In the genomic region with DNA sequence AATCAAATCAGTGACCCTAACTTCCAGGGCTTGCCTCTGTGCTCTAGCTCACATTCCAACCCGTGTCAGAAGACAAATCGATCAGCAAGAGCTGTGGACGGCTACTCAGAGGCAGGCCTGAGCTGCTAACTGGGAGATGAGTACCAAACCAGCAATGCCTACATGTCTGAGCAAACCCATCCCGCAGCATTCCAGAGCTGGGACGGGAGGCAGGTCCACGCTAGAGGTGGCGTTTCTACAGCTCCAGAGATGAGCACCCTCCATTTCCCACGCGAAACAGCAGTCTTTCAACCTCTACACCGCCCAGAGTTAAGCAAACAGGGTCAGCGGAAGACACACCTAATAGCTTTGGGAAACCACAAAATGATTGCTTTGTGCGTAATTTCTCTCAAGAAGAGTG, we compare ENCODE assay signal across 15 cellular contexts. TPM values are rescaled to one million over a fixed set of nuclear protein-coding genes. Genes with fewer than 3 reads are reported as not detected.
DNase-seq lines count a peak whose midpoint lies in the region; TF ChIP-seq lines count a peak whose summit lies in the region.
"Had no signal": no experiment of that assay in that cellular context is flagged by ENCODE, and none has a peak within 500 bp of the region (broad histone marks: within the 10 kb centered on the region; RNA-seq: fewer than 3 reads in every experiment).

No MANE protein-coding gene starts in this region.

- H3K9me2 ChIP-seq in hepatocyte (replicated peaks; ENCODE audit: insufficient read depth): no peaks in the 10 kb centered on the region

- H3K4me1 Mint-ChIP-seq in progenitor cell of endocrine pancreas (ENCODE audit: low read depth): peaks cover 31% of the 10 kb centered on the region

- peaks cover 97% of the 10 kb centered on the region for H3K79me2 ChIP-seq in hepatocyte
- peaks cover 58% of the 10 kb centered on the region for H3K79me2 ChIP-seq in osteoblast (ENCODE audit: insufficient read depth, low read length)

- H3K4me3 ChIP-seq in HEK293 (ENCODE audit: low read depth, low read length) (no peak overlapping the region), SK-N-MC (no peak overlapping the region), hepatocyte (no peak overlapping the region), osteoblast (ENCODE audit: insufficient read depth, low read length) (no peak overlapping the region)

- H4K20me1 ChIP-seq in hepatocyte (ENCODE audit: insufficient read depth, poor library complexity, severe bottlenecking) (peaks cover 26% of the 10 kb centered on the region), osteoblast (ENCODE audit: insufficient read depth, low read length) (peaks cover 53% of the 10 kb centered on the region)

- H3K27me3 ChIP-seq in hepatocyte (no peaks in the 10 kb centered on the region), osteoblast (ENCODE audit: insufficient read depth, low read length) (no peaks in the 10 kb centered on the region)

- H3K9me3 Mint-ChIP-seq in progenitor cell of endocrine pancreas (ENCODE audit: low read depth): no peaks in the 10 kb centered on the region
- H3K9me3 Mint-ChIP-seq: dendritic cell treated with granulocyte-macrophage colony-stimulating factor and Interleukin-4, amounts not matched to agents 40 ng/mL and 50 ng/mL, for 4 days; naive thymus-derived CD4-positive, alpha-beta T cell had no signal

- peak overlapping the region; percentile 98 for H3K27ac Mint-ChIP-seq in progenitor cell of endocrine pancreas
- H3K27ac Mint-ChIP-seq: dendritic cell treated with granulocyte-macrophage colony-stimulating factor and Interleukin-4, amounts not matched to agents 40 ng/mL and 50 ng/mL, for 4 days; naive thymus-derived CD4-positive, alpha-beta T cell had no signal

- H3K4me2 ChIP-seq in hepatocyte (no peak overlapping the region), osteoblast (ENCODE audit: insufficient read depth, low read length) (no peak overlapping the region)

- H3K27ac ChIP-seq in HEK293 (ENCODE audit: extremely low read depth, low read depth, low read length) (no peak overlapping the region), SK-N-MC (peak overlapping the region; percentile 19; the same call in 1 of the 2 replicates), hepatocyte (peak overlapping the region; percentile 73), osteoblast (ENCODE audit: low read depth, low read length) (no peak overlapping the region)

- CTCF ChIA-PET in HEK293 (lab: Yijun Ruan, JAX): interaction anchor here (1.7 to 1.9 kb wide), 2 partner anchors 94 to 177 kb away, joined by 5 to 6 read pairs; no protein-coding TSS in a partner anchor

- 59% methylated on average over 12 of the region's 12 CpGs for WGBS in hepatocyte (ENCODE audit: low lambda C conversion rate, missing lambda C conversion rate)

- H2AFZ ChIP-seq in hepatocyte (no peak overlapping the region), osteoblast (ENCODE audit: low read length) (no peak overlapping the region)

- POLR2A ChIA-PET in HEK293 (lab: Yijun Ruan, JAX): interaction anchor here (0.6 to 1.6 kb wide), 7 partner anchors 16 to 708 kb away, joined by 3 to 9 read pairs (median 6); no protein-coding TSS in a partner anchor

- no peak overlapping the region for H3K9ac ChIP-seq in SK-N-MC (ENCODE audit: insufficient read length)

- H3K36me3 ChIP-seq in HEK293 (ENCODE audit: control insufficient read depth in 2 of 2, insufficient read depth in 1 of 2, low read length in 2 of 2): no peaks in the 10 kb centered on the region; a peak in 1 of 3 replicates
- no peaks in the 10 kb centered on the region for H3K36me3 ChIP-seq in SK-N-MC (ENCODE audit: insufficient read depth, low read length)
- H3K36me3 ChIP-seq in hepatocyte (replicated peaks; ENCODE audit: insufficient read depth, low read depth): no peaks in the 10 kb centered on the region
- peaks cover 6% of the 10 kb centered on the region for H3K36me3 ChIP-seq in osteoblast (ENCODE audit: insufficient read depth, low read length)

- H3K4me1 ChIP-seq in HEK293 (ENCODE audit: control insufficient read depth, insufficient read depth, low read length) (peaks cover 27% of the 10 kb centered on the region), hepatocyte (ENCODE audit: insufficient read depth) (peaks cover 51% of the 10 kb centered on the region), osteoblast (ENCODE audit: insufficient read depth, low read length) (peaks cover 22% of the 10 kb centered on the region)

- no peak for DNase-seq in SK-N-MC (ENCODE audit: low read depth, low spot score)
- no peak for DNase-seq in hepatocyte (ENCODE audit: low spot score)
- DNase-seq in progenitor cell of endocrine pancreas (ENCODE audit: low spot score, unreplicated experiment): no peak
- DNase-seq in NCI-H1105 treated with DMSO at 0.1 percent for 48 hours (lab: John Stamatoyannopoulos, UW): no peak
- no peak for DNase-seq in DMS53 (lab: John Stamatoyannopoulos, UW)
- no peak for DNase-seq in HuH-7.5 (ENCODE audit: low spot score)
- no peak for DNase-seq in osteoblast (ENCODE audit: insufficient read length, low spot score, missing footprints)
- DNase-seq: activated CD4-positive, CD25-positive, alpha-beta regulatory T cell; hypothalamus; naive thymus-derived CD4-positive, alpha-beta T cell; NCI-H1694 treated with DMSO at 0.1 percent for 48 hours; NCI-H524 treated with DMSO at 0.1 percent for 48 hours; stimulated activated CD4-positive, alpha-beta T cell treated with anti-CD3 and anti-CD28 coated beads, Interleukin-2, amount 100 ng/mL, for 24 hours had no signal

- H3K9me3 ChIP-seq in HEK293 (ENCODE audit: control insufficient read depth, insufficient read depth, low read depth, low read length) (no peaks in the 10 kb centered on the region), SK-N-MC (ENCODE audit: low read depth, low read length) (no peaks in the 10 kb centered on the region), hepatocyte (ENCODE audit: low read depth) (no peaks in the 10 kb centered on the region), osteoblast (ENCODE audit: low read depth, low read length) (no peaks in the 10 kb centered on the region)

- peaks cover 7% of the 10 kb centered on the region for H3K27me3 Mint-ChIP-seq in progenitor cell of endocrine pancreas

- TF ChIP-seq CTCF in HEK293 (tag by site-specific recombination; IDR thresholded peaks at IDR 0.05) (no peak), hepatocyte (IDR thresholded peaks at IDR 0.05; ENCODE audit: poor library complexity) (no peak), progenitor cell of endocrine pancreas (IDR thresholded peaks at IDR 0.05; ENCODE audit: unreplicated experiment) (no peak), osteoblast (IDR thresholded peaks at IDR 0.05; ENCODE audit: extremely low read depth, low read depth, low read length) (no peak)

- H3K4me3 Mint-ChIP-seq in progenitor cell of endocrine pancreas (ENCODE audit: low read depth): no peak overlapping the region
- H3K4me3 Mint-ChIP-seq: dendritic cell treated with granulocyte-macrophage colony-stimulating factor and Interleukin-4, amounts not matched to agents 40 ng/mL and 50 ng/mL, for 4 days; naive thymus-derived CD4-positive, alpha-beta T cell had no signal

- H3K36me3 Mint-ChIP-seq in progenitor cell of endocrine pancreas (ENCODE audit: insufficient read depth): peaks cover 2% of the 10 kb centered on the region
- H3K36me3 Mint-ChIP-seq: naive thymus-derived CD4-positive, alpha-beta T cell had no signal

TF ChIP-seq in HEK293, 187 proteins besides CTCF, POLR2A, EP300 and RAD21:
- TF ChIP-seq EGR2 (tag by site-specific recombination; IDR thresholded peaks at IDR 0.05; ENCODE audit: low read depth) (peak; percentile 19; the same call in 1 of the 2 replicates), ZNF426 (tag by site-specific recombination; IDR thresholded peaks at IDR 0.05) (no peak), KLF1 (tag by site-specific recombination; IDR thresholded peaks at IDR 0.05) (0 out of 2 replicates have a peak, but pooled peaks have one; percentile 27), OSR2 (tag by site-specific recombination; IDR thresholded peaks at IDR 0.05) (0 out of 2 replicates have a peak, but pooled peaks have one; percentile 13), ZNF248 (tag by site-specific recombination; IDR thresholded peaks at IDR 0.05) (no peak)
- TF ChIP-seq, protein P1, sequence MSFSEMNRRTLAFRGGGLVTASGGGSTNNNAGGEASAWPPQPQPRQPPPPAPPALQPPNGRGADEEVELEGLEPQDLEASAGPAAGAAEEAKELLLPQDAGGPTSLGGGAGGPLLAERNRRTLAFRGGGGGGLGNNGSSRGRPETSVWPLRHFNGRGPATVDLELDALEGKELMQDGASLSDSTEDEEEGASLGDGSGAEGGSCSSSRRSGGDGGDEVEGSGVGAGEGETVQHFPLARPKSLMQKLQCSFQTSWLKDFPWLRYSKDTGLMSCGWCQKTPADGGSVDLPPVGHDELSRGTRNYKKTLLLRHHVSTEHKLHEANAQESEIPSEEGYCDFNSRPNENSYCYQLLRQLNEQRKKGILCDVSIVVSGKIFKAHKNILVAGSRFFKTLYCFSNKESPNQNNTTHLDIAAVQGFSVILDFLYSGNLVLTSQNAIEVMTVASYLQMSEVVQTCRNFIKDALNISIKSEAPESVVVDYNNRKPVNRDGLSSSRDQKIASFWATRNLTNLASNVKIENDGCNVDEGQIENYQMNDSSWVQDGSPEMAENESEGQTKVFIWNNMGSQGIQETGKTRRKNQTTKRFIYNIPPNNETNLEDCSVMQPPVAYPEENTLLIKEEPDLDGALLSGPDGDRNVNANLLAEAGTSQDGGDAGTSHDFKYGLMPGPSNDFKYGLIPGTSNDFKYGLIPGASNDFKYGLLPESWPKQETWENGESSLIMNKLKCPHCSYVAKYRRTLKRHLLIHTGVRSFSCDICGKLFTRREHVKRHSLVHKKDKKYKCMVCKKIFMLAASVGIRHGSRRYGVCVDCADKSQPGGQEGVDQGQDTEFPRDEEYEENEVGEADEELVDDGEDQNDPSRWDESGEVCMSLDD (tag by site-specific recombination; IDR thresholded peaks at IDR 0.05): no peak

RNA-seq across cellular contexts. Expression of gene NXN, which starts 6.5 kb away (rescaled TPM):
- total RNA-seq in hepatocyte: 55.0 and 58.7 TPM in 2 replicates
- polyA plus RNA-seq in hepatocyte: 74.1 and 88.0 TPM in 2 replicates
- total RNA-seq in progenitor cell of endocrine pancreas: 53.1 and 56.0 TPM in 2 replicates
- total RNA-seq in osteoblast: 60.7 and 68.8 TPM in 2 replicates

RNA-seq across cellular contexts. Expression of gene TIMM22, which starts 23.9 kb away (rescaled TPM):
- 16.2 and 16.7 TPM in 2 replicates for total RNA-seq in hepatocyte
- 18.4 and 25.3 TPM in 2 replicates for polyA plus RNA-seq in hepatocyte
- total RNA-seq in progenitor cell of endocrine pancreas: 14.1 and 14.3 TPM in 2 replicates
- 10.5 and 10.6 TPM in 2 replicates for total RNA-seq in osteoblast

Comparison
In these comparisons a context has a peak if more than half of its experiments do, and no peak if none do; other contexts are left out.
1. H3K27ac ChIP-seq: peak in SK-N-MC (single experiment) and hepatocyte (single experiment); none in HEK293 (single experiment) and osteoblast (single experiment).